In the genomic region with DNA sequence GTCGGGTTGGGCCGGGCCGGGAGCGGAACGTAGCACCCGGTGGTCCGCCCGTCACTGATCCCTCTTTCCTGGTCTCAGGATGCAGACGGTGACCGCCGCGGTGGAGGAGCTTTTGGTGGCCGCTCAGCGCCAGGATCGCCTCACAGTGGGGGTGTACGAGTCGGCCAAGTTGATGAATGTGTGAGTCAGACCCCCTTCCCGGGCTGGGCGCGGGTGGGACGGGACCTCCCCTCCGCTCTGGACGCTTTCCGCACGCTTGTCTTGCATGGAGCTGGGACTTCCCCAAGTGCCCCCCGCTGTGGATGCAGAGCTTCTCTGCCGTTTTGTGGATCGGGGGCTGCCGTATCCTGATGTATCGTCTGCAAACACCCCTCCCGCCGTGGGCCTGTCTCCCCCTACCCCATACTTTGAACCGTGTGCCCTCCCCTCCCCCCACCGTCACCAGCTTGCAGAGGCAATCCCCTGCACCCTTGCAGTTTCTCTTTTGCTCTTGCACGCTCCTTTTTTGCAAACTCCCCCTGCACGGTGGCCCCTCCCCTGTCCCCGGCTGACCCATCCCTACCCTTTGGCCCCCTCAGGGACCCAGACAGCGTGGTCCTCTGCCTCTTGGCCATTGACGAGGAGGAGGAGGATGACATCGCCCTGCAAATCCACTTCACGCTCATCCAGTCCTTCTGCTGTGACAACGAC, we compare ENCODE assay signal across 8 cellular contexts. TPM values are rescaled to one million over a fixed set of nuclear protein-coding genes. Genes with fewer than 3 reads are reported as not detected.
DNase-seq lines count a peak whose midpoint lies in the region; ATAC-seq and TF ChIP-seq lines count a peak whose summit lies in the region.

No MANE protein-coding gene starts in this region.

- H3K4me3 ChIP-seq in Caco-2 (ENCODE audit: low read depth, low read length) = peak overlapping the region; percentile 79
- H3K4me3 ChIP-seq in HEK293 (ENCODE audit: low read depth, low read length) = peak overlapping the region; percentile 95
- peak overlapping the region; percentile 82 to 94 for H3K4me3 ChIP-seq in Panc1 (ENCODE audit: low read depth in 2 of 2, low read length in 2 of 2)

- DNase-seq in Caco-2 (no peak), Panc1 (ENCODE audit: low read depth, low spot score) (no peak), head of caudate nucleus (peak in 36 of 42 donors; percentile 23 to 78 (median 44)), posterior cingulate gyrus (peak in 8 of 10 donors; percentile 26 to 88 (median 48)), NCI-H526 treated with DMSO at 0.1 percent for 48 hours (lab: John Stamatoyannopoulos, UW) (no peak), NCI-H1105 treated with DMSO at 0.1 percent for 48 hours (lab: John Stamatoyannopoulos, UW) (no peak)
- peak; percentile 73 for DNase-seq in activated naive CD4-positive, alpha-beta T cell treated with Interleukin-2 at 50 U/mL for 16 hours

- H3K27ac Mint-ChIP-seq in Caco-2 (ENCODE audit: unreplicated experiment) = peak overlapping the region; percentile 91

- H3K27me3 ChIP-seq in Caco-2 (replicated peaks; ENCODE audit: control insufficient read depth, insufficient read depth, low read length) (no peaks in the 10 kb centered on the region), Panc1 (ENCODE audit: control insufficient read depth, insufficient read depth, low read length) (no peaks in the 10 kb centered on the region)

- no peaks in the 10 kb centered on the region for H3K4me1 Mint-ChIP-seq in Caco-2 (ENCODE audit: low read depth, unreplicated experiment)

- H3K4me1 ChIP-seq in Caco-2 (no peaks in the 10 kb centered on the region), HEK293 (ENCODE audit: control insufficient read depth, insufficient read depth, low read length) (peaks cover 15% of the 10 kb centered on the region), Panc1 (ENCODE audit: control insufficient read depth, insufficient read depth, low read length) (peaks cover 7% of the 10 kb centered on the region)

- TSS peak; percentile 94 for BruUV-seq in Caco-2 (replicated peaks; lab: Mats Ljungman, UMichigan)
- BruUV-seq in Panc1 (replicated peaks; lab: Mats Ljungman, UMichigan) = TSS peak; percentile 99

- H3K27ac ChIP-seq in HEK293 (ENCODE audit: extremely low read depth, low read depth, low read length) (peak overlapping the region; percentile 68), Panc1 (ENCODE audit: low read length) (peak overlapping the region; percentile 87)

- intact Hi-C loops in Caco-2 (cut with micrococcal nuclease; ENCODE audit: unreplicated experiment) (loop anchor here (1.0 to 5.0 kb wide), 3 partner anchors 51 to 121 kb away; no protein-coding TSS in a partner anchor), Panc1 (cut with micrococcal nuclease; ENCODE audit: unreplicated experiment) (loop anchor here (10.0 kb wide), 1 partner anchor 68 kb away; no protein-coding TSS in a partner anchor), head of caudate nucleus (cut with DNase I) (loop anchor here (5.0 kb wide), 2 partner anchors 66 to 101 kb away; no protein-coding TSS in a partner anchor), posterior cingulate gyrus (cut with DNase I) (loop anchor here (5.0 kb wide), 1 partner anchor 66 kb away; no protein-coding TSS in a partner anchor)

- CTCF ChIA-PET in Caco-2 (lab: Charles Lee) (interaction anchor here (0.5 to 2.4 kb wide), 16 partner anchors 27 to 1663 kb away, joined by 3 to 30 read pairs (median 4); no protein-coding TSS in a partner anchor), HEK293 (lab: Yijun Ruan, JAX) (interaction anchor here (0.7 to 3.7 kb wide), 9 partner anchors 54 to 172 kb away, joined by 3 to 27 read pairs (median 5); no protein-coding TSS in a partner anchor), Panc1 (lab: Charles Lee) (interaction anchor here (0.6 to 1.0 kb wide), 4 partner anchors 18 to 160 kb away, joined by 3 to 5 read pairs (median 4); no protein-coding TSS in a partner anchor)

- peaks cover 55% of the 10 kb centered on the region for H3K36me3 Mint-ChIP-seq in Caco-2 (ENCODE audit: insufficient read depth, unreplicated experiment)

- H3K4me3 Mint-ChIP-seq in Caco-2 (ENCODE audit: unreplicated experiment) = peak overlapping the region; percentile 88

- H3K36me3 ChIP-seq in Caco-2 (ENCODE audit: control insufficient read depth, insufficient read depth, low read length) = no peaks in the 10 kb centered on the region; the same call in 1 of the 2 replicates
- peaks cover 0 to 6% of the 10 kb centered on the region in 2 experiments; a peak in 1 of 3 replicates for H3K36me3 ChIP-seq in HEK293 (ENCODE audit: control insufficient read depth in 2 of 2, insufficient read depth in 1 of 2, low read length in 2 of 2)
- H3K36me3 ChIP-seq in Panc1 (ENCODE audit: control insufficient read depth, insufficient read depth, low read length) = peaks cover 3% of the 10 kb centered on the region

- in situ Hi-C loops in Panc1 (cut with HindIII; ENCODE audit: low pct_unique_long_range_greater_than_20kb, low sequenced_read_pairs) = no loop called here

- ATAC-seq in Panc1 = peak; percentile 19

- no peaks in the 10 kb centered on the region for H3K9me3 Mint-ChIP-seq in Caco-2 (ENCODE audit: unreplicated experiment)

- H3K27me3 Mint-ChIP-seq in Caco-2 (ENCODE audit: insufficient read depth, unreplicated experiment) = no peaks in the 10 kb centered on the region

- POLR2A ChIA-PET in Caco-2 (lab: Charles Lee) (interaction anchor here (0.6 to 3.7 kb wide), 38 partner anchors 8 to 412 kb away, joined by 3 to 139 read pairs (median 8); a partner anchor contains a TSS), HEK293 (lab: Yijun Ruan, JAX) (interaction anchor here (0.6 to 6.4 kb wide), 68 partner anchors 8 to 1866 kb away, joined by 3 to 374 read pairs (median 9); a partner anchor contains a TSS), Panc1 (lab: Charles Lee) (interaction anchor here (0.6 to 1.6 kb wide), 13 partner anchors 20 to 307 kb away, joined by 3 to 17 read pairs (median 5); a partner anchor contains a TSS)

- H3K9me3 ChIP-seq in Caco-2 (no peaks in the 10 kb centered on the region), HEK293 (ENCODE audit: control insufficient read depth, insufficient read depth, low read depth, low read length) (no peaks in the 10 kb centered on the region), Panc1 (ENCODE audit: control insufficient read depth, insufficient read depth, low read depth, low read length) (no peaks in the 10 kb centered on the region)

- no peak for TF ChIP-seq CTCF in Caco-2 (IDR thresholded peaks at IDR 0.05; ENCODE audit: insufficient read depth in 1 of 2, low read depth in 1 of 2, low read length in 1 of 2, severe bottlenecking in 1 of 2, unreplicated experiment in 1 of 2)
- TF ChIP-seq CTCF in HEK293 (tag by site-specific recombination; IDR thresholded peaks at IDR 0.05) = no peak
- TF ChIP-seq CTCF in Panc1 (IDR thresholded peaks at IDR 0.05) = no peak

TF ChIP-seq in HEK293, 187 proteins besides CTCF, POLR2A, EP300 and RAD21 (continues in another document):
- TF ChIP-seq ZNF350 (tag by site-specific recombination; IDR thresholded peaks at IDR 0.05) (no peak), ZNF596 (tag by site-specific recombination; IDR thresholded peaks at IDR 0.05) (no peak), ZNF549 (tag by site-specific recombination; IDR thresholded peaks at IDR 0.05) (no peak), SETDB1 (IDR thresholded peaks at IDR 0.05; ENCODE audit: insufficient read length, low read length) (no peak), ZNF548 (tag by site-specific recombination; IDR thresholded peaks at IDR 0.05) (no peak), ZNF274 (IDR thresholded peaks at IDR 0.05; ENCODE audit: low read length) (no peak), ZNF274 (tag by site-specific recombination; IDR thresholded peaks at IDR 0.05; ENCODE audit: borderline replicate concordance) (no peak), ZNF514 (tag by site-specific recombination; IDR thresholded peaks at IDR 0.05) (no peak), ZSCAN30 (tag by site-specific recombination; IDR thresholded peaks at IDR 0.05) (no peak), ZNF311 (tag by site-specific recombination; IDR thresholded peaks at IDR 0.05; ENCODE audit: borderline replicate concordance) (no peak)
- TF ChIP-seq, protein P1, sequence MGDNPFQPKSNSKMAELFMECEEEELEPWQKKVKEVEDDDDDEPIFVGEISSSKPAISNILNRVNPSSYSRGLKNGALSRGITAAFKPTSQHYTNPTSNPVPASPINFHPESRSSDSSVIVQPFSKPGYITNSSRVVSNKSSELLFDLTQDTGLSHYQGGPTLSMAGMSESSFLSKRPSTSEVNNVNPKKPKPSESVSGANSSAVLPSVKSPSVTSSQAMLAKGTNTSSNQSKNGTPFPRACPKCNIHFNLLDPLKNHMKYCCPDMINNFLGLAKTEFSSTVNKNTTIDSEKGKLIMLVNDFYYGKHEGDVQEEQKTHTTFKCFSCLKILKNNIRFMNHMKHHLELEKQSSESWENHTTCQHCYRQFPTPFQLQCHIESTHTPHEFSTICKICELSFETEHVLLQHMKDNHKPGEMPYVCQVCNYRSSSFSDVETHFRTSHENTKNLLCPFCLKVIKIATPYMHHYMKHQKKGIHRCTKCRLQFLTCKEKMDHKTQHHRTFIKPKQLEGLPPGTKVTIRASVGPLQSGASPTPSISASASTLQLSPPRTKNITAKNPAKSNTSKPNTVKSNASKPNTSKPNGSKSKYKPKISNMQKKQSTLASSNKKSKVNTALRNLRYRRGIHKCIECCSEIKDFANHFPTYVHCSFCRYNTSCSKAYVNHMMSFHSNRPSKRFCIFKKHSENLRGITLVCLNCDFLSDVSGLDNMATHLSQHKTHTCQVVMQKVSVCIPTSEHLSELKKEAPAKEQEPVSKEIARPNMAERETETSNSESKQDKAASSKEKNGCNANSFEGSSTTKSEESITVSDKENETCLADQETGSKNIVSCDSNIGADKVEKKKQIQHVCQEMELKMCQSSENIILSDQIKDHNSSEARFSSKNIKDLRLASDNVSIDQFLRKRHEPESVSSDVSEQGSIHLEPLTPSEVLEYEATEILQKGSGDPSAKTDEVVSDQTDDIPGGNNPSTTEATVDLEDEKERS (tag by site-specific recombination; IDR thresholded peaks at IDR 0.05) = no peak
- TF ChIP-seq, protein P2, sequence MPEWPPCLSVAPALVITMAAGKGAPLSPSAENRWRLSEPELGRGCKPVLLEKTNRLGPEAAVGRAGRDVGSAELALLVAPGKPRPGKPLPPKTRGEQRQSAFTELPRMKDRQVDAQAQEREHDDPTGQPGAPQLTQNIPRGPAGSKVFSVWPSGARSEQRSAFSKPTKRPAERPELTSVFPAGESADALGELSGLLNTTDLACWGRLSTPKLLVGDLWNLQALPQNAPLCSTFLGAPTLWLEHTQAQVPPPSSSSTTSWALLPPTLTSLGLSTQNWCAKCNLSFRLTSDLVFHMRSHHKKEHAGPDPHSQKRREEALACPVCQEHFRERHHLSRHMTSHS (tag by site-specific recombination; IDR thresholded peaks at IDR 0.05) = no peak

RNA-seq across cellular contexts. Expression of a gene that starts 0.7 kb away (rescaled TPM):
- total RNA-seq in Caco-2 (2022) (20.2 and 23.8 TPM in 2 replicates), Panc1 (2021; ENCODE audit: unreplicated experiment) (56.2 TPM)
- 43.3 TPM for polyA plus RNA-seq in Panc1 (2012; ENCODE audit: insufficient read length)

RNA-seq across cellular contexts. Expression of a gene that starts 19.8 kb away (rescaled TPM):
- total RNA-seq in Caco-2 (2022) = 128 and 130 TPM in 2 replicates
- total RNA-seq in Panc1 (2021; ENCODE audit: unreplicated experiment) = 159 TPM
- 166 TPM for polyA plus RNA-seq in Panc1 (2012; ENCODE audit: insufficient read length)

RNA-seq across cellular contexts. Expression of a gene that starts 49.2 kb away (rescaled TPM):
- 200 and 217 TPM in 2 replicates for total RNA-seq in Caco-2 (2022)
- 128 TPM for total RNA-seq in Panc1 (2021; ENCODE audit: unreplicated experiment)
- polyA plus RNA-seq in Panc1 (2012; ENCODE audit: insufficient read length) = 172 TPM

Comparison
In these comparisons a context has a peak if more than half of its experiments do, and no peak if none do; other contexts are left out.
1. DNase-seq: peak in activated naive CD4-positive, alpha-beta T cell treated with Interleukin-2 at 50 U/mL for 16 hours (single experiment), head of caudate nucleus (36 of 42) and posterior cingulate gyrus (8 of 10); none in Caco-2 (0 of 2), Panc1 (single experiment), NCI-H526 treated with DMSO at 0.1 percent for 48 hours (single experiment) and NCI-H1105 treated with DMSO at 0.1 percent for 48 hours (single experiment).
2. Peak in every context shown above with its lines, with median percentiles within 50 percentile points of each other: H3K4me3 ChIP-seq.